11 cellular contexts compared by ENCODE assay signal in the genomic region with DNA sequence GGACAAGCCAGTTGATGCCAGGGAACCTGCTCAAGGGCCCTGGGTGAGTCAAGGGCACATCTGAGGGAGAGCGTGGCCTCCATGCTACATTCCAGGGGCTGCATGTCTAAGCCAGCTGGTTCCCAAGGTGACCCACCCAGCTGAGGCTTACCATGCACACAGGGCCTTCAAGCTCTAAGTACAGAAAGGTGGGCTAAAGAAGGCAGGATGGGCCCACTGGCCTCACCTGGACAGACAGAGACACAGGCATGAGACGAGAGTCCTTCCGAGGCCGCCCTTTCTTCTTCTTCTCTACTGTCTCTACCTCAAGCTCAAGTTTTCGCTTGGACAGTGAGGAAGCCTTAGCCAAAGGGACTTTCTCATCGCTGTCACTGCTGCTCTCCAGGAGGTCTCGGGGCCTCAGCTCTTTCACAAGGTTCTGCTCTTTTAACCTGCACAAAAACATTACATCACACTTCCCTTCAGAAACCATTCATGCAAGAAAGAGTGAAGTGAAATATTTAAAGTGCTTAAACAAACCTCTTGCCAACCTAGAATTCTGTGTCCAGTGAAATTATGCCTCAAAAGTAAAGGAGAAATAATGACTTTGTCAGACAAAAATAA.
A peak's percentile ranks its signal among the peaks of the same experiment; 100 is the strongest.
DNase-seq lines count a peak whose midpoint lies in the region; ATAC-seq and TF ChIP-seq lines count a peak whose summit lies in the region.
"Had no signal": no experiment of that assay in that cellular context is flagged by ENCODE, and none has a peak within 500 bp of the region (broad histone marks: within the 10 kb centered on the region; RNA-seq: fewer than 3 reads in every experiment).

No MANE protein-coding gene starts in this region.

- no CpG with 5 or more reads among the region's 7 CpGs for WGBS in trophoblast cell (ENCODE audit: extremely low coverage, insufficient coverage, insufficient read length)
- 93 to 97% (median 96%) methylated on average over 7 of the region's 7 CpGs for whole genome bisulfite sequencing in ovary, 3 donors

- TF ChIP-seq EP300 in ovary (IDR thresholded peaks at IDR 0.05), result no peak

- H2BK12ac ChIP-seq in trophoblast cell (ENCODE audit: low read length), result no peak overlapping the region

- DNase-seq in left lobe of liver (ENCODE audit: low spot score) (peak; percentile 41), trophoblast cell (no peak), dermis blood vessel endothelial cell (no peak), ovary (no peak)
- DNase-seq: DND-41, IMR-90, T1000 had no signal

- H3K27ac ChIP-seq in trophoblast cell (ENCODE audit: low read depth, low read length) (no peak overlapping the region), ovary (no peak overlapping the region)

- H3K9ac ChIP-seq in trophoblast cell (ENCODE audit: low read length), result no peak overlapping the region

- TF ChIP-seq POLR2A in ovary (IDR thresholded peaks at IDR 0.05), result no peak

- H3K4me1 ChIP-seq in trophoblast cell (ENCODE audit: control insufficient read depth in 1 of 2, insufficient read depth in 2 of 2, low read length in 2 of 2) (peaks cover 14 to 15% of the 10 kb centered on the region in 2 experiments), ovary (ENCODE audit: insufficient read depth) (no peaks in the 10 kb centered on the region)

- ATAC-seq in GM18498 (IDR thresholded peaks at IDR 0.05; ENCODE audit: unreplicated experiment) (peak; percentile 79), GM21717 (IDR thresholded peaks at IDR 0.05; ENCODE audit: unreplicated experiment) (peak; percentile 71), HG03575 (IDR thresholded peaks at IDR 0.05; ENCODE audit: extremely low read depth, insufficient number of reproducible peaks, low FRiP score, unreplicated experiment) (peak; percentile 50), left lobe of liver (no peak), HG03025 (IDR thresholded peaks at IDR 0.05; ENCODE audit: low FRiP score, unreplicated experiment) (no peak)

- H4K12ac ChIP-seq in trophoblast cell (ENCODE audit: low read depth, low read length), result no peak overlapping the region

- no peak for TF ChIP-seq CTCF in ovary (IDR thresholded peaks at IDR 0.05)

- H3K23ac ChIP-seq in trophoblast cell (ENCODE audit: low read length), result no peak overlapping the region

- H4K91ac ChIP-seq in trophoblast cell (ENCODE audit: low read depth, low read length), result no peak overlapping the region

- intact Hi-C loops in ovary (cut with DNase I), result no loop called here

- no peak overlapping the region for H3K4ac ChIP-seq in trophoblast cell (ENCODE audit: low read depth, low read length)

- no peak overlapping the region for H2BK120ac ChIP-seq in trophoblast cell (ENCODE audit: insufficient read depth, low read length, poor library complexity)

- no peak overlapping the region for H3K4me2 ChIP-seq in trophoblast cell (ENCODE audit: low read length)

- no peak overlapping the region for H4K8ac ChIP-seq in trophoblast cell (ENCODE audit: low read depth, low read length)

- H2AK5ac ChIP-seq in trophoblast cell (ENCODE audit: low read length), result no peak overlapping the region

- H2BK5ac ChIP-seq in trophoblast cell (ENCODE audit: low read depth, low read length, poor library complexity), result no peak overlapping the region

- H3K4me3 ChIP-seq in trophoblast cell (ENCODE audit: low read depth, low read length) (no peak overlapping the region), ovary (no peak overlapping the region)

- no peaks in the 10 kb centered on the region for H3K79me2 ChIP-seq in trophoblast cell (ENCODE audit: control insufficient read depth, insufficient read depth, low read length, poor library complexity)

- no peak overlapping the region for H3K14ac ChIP-seq in trophoblast cell (ENCODE audit: low read length)

- H3K9me3 ChIP-seq in trophoblast cell (ENCODE audit: insufficient read depth, low read depth, low read length), result peaks cover 2% of the 10 kb centered on the region
- no peaks in the 10 kb centered on the region for H3K9me3 ChIP-seq in ovary

- H3K27me3 ChIP-seq in trophoblast cell (ENCODE audit: insufficient read depth, low read length) (no peaks in the 10 kb centered on the region), ovary (no peaks in the 10 kb centered on the region)

- H3K36me3 ChIP-seq in trophoblast cell (ENCODE audit: control insufficient read depth in 1 of 2, insufficient read depth in 2 of 2, low read length in 2 of 2) (peaks cover 42 to 51% of the 10 kb centered on the region in 2 experiments), ovary (no peaks in the 10 kb centered on the region)

- H3K79me1 ChIP-seq in trophoblast cell (ENCODE audit: low read length), result peaks cover 3% of the 10 kb centered on the region

- H2AFZ ChIP-seq in trophoblast cell (ENCODE audit: insufficient read depth, low read length, poor library complexity), result no peak overlapping the region

- H3K18ac ChIP-seq in trophoblast cell (ENCODE audit: low read length), result no peak overlapping the region

Comparison
In these comparisons a context has a peak if more than half of its experiments do, and no peak if none do; other contexts are left out.
1. ATAC-seq: peak in GM18498 (single experiment), GM21717 (single experiment) and HG03575 (single experiment); none in left lobe of liver (single experiment) and HG03025 (single experiment).